8 cellular contexts compared by ENCODE assay signal in the genomic region with DNA sequence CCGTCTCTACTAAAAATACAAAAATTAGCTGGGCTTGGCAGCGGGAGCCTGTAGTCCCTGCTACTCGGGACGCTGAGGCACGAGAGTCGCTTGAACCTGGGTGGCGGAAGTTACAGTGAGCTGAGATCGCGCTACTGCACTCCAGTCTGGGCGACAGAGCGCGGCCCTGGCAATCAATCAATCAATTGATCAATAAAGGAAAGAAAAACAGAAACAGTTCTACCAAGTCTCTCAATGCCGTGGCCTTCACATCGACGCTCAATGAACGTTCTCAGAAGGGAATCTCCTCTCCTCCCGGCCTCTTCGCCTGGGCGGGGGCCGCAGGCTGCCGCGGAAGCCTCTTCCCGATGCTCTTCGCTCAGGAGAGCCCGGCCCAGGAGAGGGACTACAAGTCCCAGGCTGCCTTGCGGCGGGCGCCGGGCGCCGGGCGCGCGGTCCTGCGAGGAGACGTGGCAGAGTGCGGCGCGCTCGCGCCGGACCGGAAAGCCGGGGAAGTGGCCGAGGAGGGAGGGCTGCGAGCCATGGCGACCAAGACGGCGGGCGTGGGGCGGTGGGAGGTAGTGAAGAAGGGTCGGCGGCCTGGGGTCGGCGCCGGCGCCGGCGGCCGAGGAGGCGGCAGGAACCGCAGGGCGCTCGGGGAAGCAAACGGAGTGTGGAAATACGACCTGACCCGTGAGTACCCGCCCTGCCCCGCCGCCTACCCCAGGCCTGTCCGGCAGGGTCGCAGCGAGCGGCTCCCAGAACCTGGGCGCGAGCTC. TPM values are rescaled to one million over a fixed set of nuclear protein-coding genes. Genes with fewer than 3 reads are reported as not detected.
DNase-seq lines count a peak whose midpoint lies in the region; ATAC-seq, FAIRE-seq and TF ChIP-seq lines count a peak whose summit lies in the region.

A gene with protein sequence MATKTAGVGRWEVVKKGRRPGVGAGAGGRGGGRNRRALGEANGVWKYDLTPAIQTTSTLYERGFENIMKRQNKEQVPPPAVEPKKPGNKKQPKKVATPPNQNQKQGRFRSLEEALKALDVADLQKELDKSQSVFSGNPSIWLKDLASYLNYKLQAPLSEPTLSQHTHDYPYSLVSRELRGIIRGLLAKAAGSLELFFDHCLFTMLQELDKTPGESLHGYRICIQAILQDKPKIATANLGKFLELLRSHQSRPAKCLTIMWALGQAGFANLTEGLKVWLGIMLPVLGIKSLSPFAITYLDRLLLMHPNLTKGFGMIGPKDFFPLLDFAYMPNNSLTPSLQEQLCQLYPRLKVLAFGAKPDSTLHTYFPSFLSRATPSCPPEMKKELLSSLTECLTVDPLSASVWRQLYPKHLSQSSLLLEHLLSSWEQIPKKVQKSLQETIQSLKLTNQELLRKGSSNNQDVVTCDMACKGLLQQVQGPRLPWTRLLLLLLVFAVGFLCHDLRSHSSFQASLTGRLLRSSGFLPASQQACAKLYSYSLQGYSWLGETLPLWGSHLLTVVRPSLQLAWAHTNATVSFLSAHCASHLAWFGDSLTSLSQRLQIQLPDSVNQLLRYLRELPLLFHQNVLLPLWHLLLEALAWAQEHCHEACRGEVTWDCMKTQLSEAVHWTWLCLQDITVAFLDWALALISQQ (plus strand): TSS at position 471 of the 758 bp plus-strand sequence. CDS start 51 bp downstream, at position 522.

- H3K27me3 Mint-ChIP-seq in central memory CD8-positive, alpha-beta T cell, result no peaks in the 10 kb centered on the region

- H3K36me3 Mint-ChIP-seq in central memory CD8-positive, alpha-beta T cell (ENCODE audit: insufficient read depth), result peaks cover 10% of the 10 kb centered on the region

- DNase-seq in AG08396 (ENCODE audit: low spot score) (peak; percentile 97), NCI-H2227 treated with DMSO at 0.1 percent for 48 hours (lab: John Stamatoyannopoulos, UW) (peak; percentile 73), kidney (peak; percentile 96)
- DNase-seq in activated CD4-positive, CD25-positive, alpha-beta regulatory T cell treated with anti-CD3 and anti-CD28 coated beads, Interleukin-2, amount 50 U/mL, for 16 hours (ENCODE audit: low read depth, low spot score), result peak; percentile 64
- DNase-seq in central memory CD8-positive, alpha-beta T cell (ENCODE audit: low spot score in 2 of 2), result peak; percentile 43 to 50
- DNase-seq in stimulated activated CD4-positive, alpha-beta T cell treated with anti-CD3 and anti-CD28 coated beads, Interleukin-15, amount 100 ng/mL, for 1 hour (ENCODE audit: low read depth in 1 of 2, low spot score in 1 of 2), result peak; percentile 57 to 75

- H3K27ac ChIP-seq in kidney (ENCODE audit: low read depth in 2 of 2, low read length in 2 of 2), result peak within 1 kb of the TSS; percentile 35 to 48

- H3K4me3 ChIP-seq in kidney (ENCODE audit: low read length in 2 of 2), result peak within 1 kb of the TSS; percentile 63 to 97

- no peak for FAIRE-seq in kidney (lab: Jason Lieb, UNC)

- H3K36me3 ChIP-seq in kidney (ENCODE audit: control insufficient read depth in 1 of 2, insufficient read depth in 2 of 2, low read length in 2 of 2), result peaks cover 25 to 26% of the 10 kb centered on the region in 2 donors

- no peaks in the 10 kb centered on the region for H3K9me3 ChIP-seq in kidney (ENCODE audit: control insufficient read depth in 1 of 2, low read length in 2 of 2)

- peaks cover 9 to 12% of the 10 kb centered on the region in 2 donors for H3K4me1 ChIP-seq in kidney (ENCODE audit: control insufficient read depth in 1 of 2, insufficient read depth in 1 of 2, low read depth in 1 of 2, low read length in 2 of 2)

- intact Hi-C loops in kidney (cut with DNase I), result no loop called here

- no peak for TF ChIP-seq CTCF in kidney (IDR thresholded peaks at IDR 0.05; ENCODE audit: borderline replicate concordance, extremely low read depth, insufficient read depth)

- ATAC-seq in GM18873 (IDR thresholded peaks at IDR 0.05; ENCODE audit: low FRiP score, unreplicated experiment), result peak; percentile 67
- ATAC-seq in HG03135 (IDR thresholded peaks at IDR 0.05; ENCODE audit: unreplicated experiment), result peak; percentile 86
- peak; percentile 94 for ATAC-seq in central memory CD8-positive, alpha-beta T cell (replicated peaks; ENCODE audit: extremely low read depth, poor library complexity, severe bottlenecking)

- peak within 1 kb of the TSS; percentile 92 for H3K4me3 Mint-ChIP-seq in central memory CD8-positive, alpha-beta T cell

- H3K27ac Mint-ChIP-seq in central memory CD8-positive, alpha-beta T cell (ENCODE audit: low read depth), result peak within 1 kb of the TSS; percentile 89

- H3K9me3 Mint-ChIP-seq in central memory CD8-positive, alpha-beta T cell, result no peaks in the 10 kb centered on the region

- H3K9ac ChIP-seq in kidney (ENCODE audit: low read length in 2 of 2), result peak within 1 kb of the TSS; percentile 57 to 99

- H3K4me1 Mint-ChIP-seq in central memory CD8-positive, alpha-beta T cell, result peaks cover 52% of the 10 kb centered on the region

RNA-seq across cellular contexts. Expression of the gene that starts here (rescaled TPM):
- 74.8 TPM for total RNA-seq in kidney
- polyA plus RNA-seq in kidney (ENCODE audit: insufficient read depth, low read depth, low replicate concordance), result 50.5 TPM

Comparison
In these comparisons a context has a peak if more than half of its experiments do, and no peak if none do; other contexts are left out.
1. Peak in every context shown above with its lines: DNase-seq, ATAC-seq, H3K4me3 ChIP-seq and H3K27ac ChIP-seq.
2. DNase-seq: peak in every context shown above with its lines; median percentile 97 in AG08396; 96 in kidney; 73 in NCI-H2227 treated with DMSO at 0.1 percent for 48 hours; 66 in stimulated activated CD4-positive, alpha-beta T cell treated with anti-CD3 and anti-CD28 coated beads, Interleukin-15, amount 100 ng/mL, for 1 hour; 64 in activated CD4-positive, CD25-positive, alpha-beta regulatory T cell treated with anti-CD3 and anti-CD28 coated beads, Interleukin-2, amount 50 U/mL, for 16 hours; 46 in central memory CD8-positive, alpha-beta T cell.